ENCODE assay signal across 1 cellular context in genomic region chr12:1840981-1841425, GRCh38.
TF ChIP-seq lines count a peak whose summit lies in the region.

No MANE protein-coding gene starts in this region.

TF ChIP-seq in GM23338, 12 proteins besides CTCF, POLR2A, EP300 and RAD21 (continued from another document):
- TF ChIP-seq ETS1 (IDR thresholded peaks at IDR 0.05) (no peak), STAT1 (IDR thresholded peaks at IDR 0.05; ENCODE audit: unreplicated experiment) (no peak), EZH2phosphoT487 (IDR thresholded peaks at IDR 0.05; ENCODE audit: unreplicated experiment) (no peak), REST (IDR thresholded peaks at IDR 0.05; ENCODE audit: unreplicated experiment) (no peak), NANOG (IDR thresholded peaks at IDR 0.05; ENCODE audit: borderline replicate concordance) (no peak), ZNF331 (CRISPR knock-in tag; IDR thresholded peaks at IDR 0.05; ENCODE audit: low read depth) (no peak)
